1 cellular context compared by ENCODE assay signal in the genomic region with DNA sequence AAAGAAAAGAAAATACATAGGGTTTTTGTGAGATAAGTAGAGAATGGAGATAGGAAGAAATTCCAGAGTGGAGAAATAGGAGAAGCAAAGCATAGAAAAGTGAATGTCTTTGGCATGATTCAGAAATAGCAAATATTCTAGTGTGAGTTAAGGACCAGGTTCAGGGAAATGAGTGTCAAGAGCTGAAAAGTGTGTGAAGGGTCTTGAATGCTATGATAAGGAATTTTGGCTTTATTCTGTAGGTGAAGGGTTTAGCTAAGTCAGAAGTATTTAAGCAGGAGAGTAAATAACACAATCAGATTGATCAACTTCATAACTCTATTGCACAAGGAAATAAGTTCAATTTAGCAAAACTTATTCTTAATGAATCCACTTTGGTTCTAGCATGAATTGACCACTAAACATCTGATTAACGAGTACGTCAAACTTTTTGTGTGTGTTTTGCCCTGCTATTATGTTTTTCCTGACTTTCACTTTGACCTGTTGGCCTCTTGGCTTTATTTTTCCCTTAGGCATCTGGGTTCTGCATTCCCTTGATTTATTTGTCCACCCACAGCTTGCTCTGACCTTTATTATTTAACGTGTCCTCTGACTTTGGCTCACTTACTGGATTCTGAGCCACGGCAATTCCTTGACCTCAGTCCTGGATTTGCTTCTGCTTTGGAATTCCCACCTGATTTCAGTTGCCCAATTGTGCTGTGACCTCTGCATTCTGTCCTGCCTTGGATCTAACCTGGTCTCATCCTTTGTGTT.
TF ChIP-seq lines count a peak whose summit lies in the region.

No MANE protein-coding gene starts in this region.

TF ChIP-seq in HCT116, 20 proteins besides CTCF, POLR2A, EP300 and RAD21:
- TF ChIP-seq CEBPB (IDR thresholded peaks at IDR 0.05; ENCODE audit: low read depth) (no peak), YY1 (IDR thresholded peaks at IDR 0.05; ENCODE audit: extremely low read depth, insufficient replicate concordance, low read depth, low read length) (no peak), JUND (IDR thresholded peaks at IDR 0.05) (no peak), ELF1 (IDR thresholded peaks at IDR 0.05; ENCODE audit: borderline replicate concordance, low read depth) (no peak), ZFX (IDR thresholded peaks at IDR 0.05) (no peak), SRF (IDR thresholded peaks at IDR 0.05; ENCODE audit: low read depth) (no peak), TCF7L2 (IDR thresholded peaks at IDR 0.05; ENCODE audit: borderline replicate concordance, extremely low read depth, insufficient read depth, insufficient read length) (no peak), EZH2phosphoT487 (IDR thresholded peaks at IDR 0.05; ENCODE audit: borderline replicate concordance) (no peak), SIN3A (IDR thresholded peaks at IDR 0.05; ENCODE audit: low read depth) (no peak), SP1 (IDR thresholded peaks at IDR 0.05; ENCODE audit: low read depth) (no peak), POLR2AphosphoS5 (IDR thresholded peaks at IDR 0.05; ENCODE audit: low read depth, low read length) (no peak), EZH2 (IDR thresholded peaks at IDR 0.05) (no peak), EGR1 (IDR thresholded peaks at IDR 0.05; ENCODE audit: low read depth) (no peak), FOSL1 (IDR thresholded peaks at IDR 0.05; ENCODE audit: low read depth) (no peak), ZNF274 (IDR thresholded peaks at IDR 0.05; ENCODE audit: low read depth, low read length) (no peak), CBX3 (IDR thresholded peaks at IDR 0.05; ENCODE audit: low read depth) (no peak)
- TF ChIP-seq, protein P1, sequence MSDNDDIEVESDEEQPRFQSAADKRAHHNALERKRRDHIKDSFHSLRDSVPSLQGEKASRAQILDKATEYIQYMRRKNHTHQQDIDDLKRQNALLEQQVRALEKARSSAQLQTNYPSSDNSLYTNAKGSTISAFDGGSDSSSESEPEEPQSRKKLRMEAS (IDR thresholded peaks at IDR 0.05): no peak
- TF ChIP-seq, protein P2, sequence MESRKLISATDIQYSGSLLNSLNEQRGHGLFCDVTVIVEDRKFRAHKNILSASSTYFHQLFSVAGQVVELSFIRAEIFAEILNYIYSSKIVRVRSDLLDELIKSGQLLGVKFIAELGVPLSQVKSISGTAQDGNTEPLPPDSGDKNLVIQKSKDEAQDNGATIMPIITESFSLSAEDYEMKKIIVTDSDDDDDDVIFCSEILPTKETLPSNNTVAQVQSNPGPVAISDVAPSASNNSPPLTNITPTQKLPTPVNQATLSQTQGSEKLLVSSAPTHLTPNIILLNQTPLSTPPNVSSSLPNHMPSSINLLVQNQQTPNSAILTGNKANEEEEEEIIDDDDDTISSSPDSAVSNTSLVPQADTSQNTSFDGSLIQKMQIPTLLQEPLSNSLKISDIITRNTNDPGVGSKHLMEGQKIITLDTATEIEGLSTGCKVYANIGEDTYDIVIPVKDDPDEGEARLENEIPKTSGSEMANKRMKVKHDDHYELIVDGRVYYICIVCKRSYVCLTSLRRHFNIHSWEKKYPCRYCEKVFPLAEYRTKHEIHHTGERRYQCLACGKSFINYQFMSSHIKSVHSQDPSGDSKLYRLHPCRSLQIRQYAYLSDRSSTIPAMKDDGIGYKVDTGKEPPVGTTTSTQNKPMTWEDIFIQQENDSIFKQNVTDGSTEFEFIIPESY (IDR thresholded peaks at IDR 0.05; ENCODE audit: extremely low read depth, insufficient replicate concordance, low read length): no peak
- TF ChIP-seq, protein P3, sequence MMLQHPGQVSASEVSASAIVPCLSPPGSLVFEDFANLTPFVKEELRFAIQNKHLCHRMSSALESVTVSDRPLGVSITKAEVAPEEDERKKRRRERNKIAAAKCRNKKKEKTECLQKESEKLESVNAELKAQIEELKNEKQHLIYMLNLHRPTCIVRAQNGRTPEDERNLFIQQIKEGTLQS (IDR thresholded peaks at IDR 0.05): no peak
- TF ChIP-seq, protein P4, sequence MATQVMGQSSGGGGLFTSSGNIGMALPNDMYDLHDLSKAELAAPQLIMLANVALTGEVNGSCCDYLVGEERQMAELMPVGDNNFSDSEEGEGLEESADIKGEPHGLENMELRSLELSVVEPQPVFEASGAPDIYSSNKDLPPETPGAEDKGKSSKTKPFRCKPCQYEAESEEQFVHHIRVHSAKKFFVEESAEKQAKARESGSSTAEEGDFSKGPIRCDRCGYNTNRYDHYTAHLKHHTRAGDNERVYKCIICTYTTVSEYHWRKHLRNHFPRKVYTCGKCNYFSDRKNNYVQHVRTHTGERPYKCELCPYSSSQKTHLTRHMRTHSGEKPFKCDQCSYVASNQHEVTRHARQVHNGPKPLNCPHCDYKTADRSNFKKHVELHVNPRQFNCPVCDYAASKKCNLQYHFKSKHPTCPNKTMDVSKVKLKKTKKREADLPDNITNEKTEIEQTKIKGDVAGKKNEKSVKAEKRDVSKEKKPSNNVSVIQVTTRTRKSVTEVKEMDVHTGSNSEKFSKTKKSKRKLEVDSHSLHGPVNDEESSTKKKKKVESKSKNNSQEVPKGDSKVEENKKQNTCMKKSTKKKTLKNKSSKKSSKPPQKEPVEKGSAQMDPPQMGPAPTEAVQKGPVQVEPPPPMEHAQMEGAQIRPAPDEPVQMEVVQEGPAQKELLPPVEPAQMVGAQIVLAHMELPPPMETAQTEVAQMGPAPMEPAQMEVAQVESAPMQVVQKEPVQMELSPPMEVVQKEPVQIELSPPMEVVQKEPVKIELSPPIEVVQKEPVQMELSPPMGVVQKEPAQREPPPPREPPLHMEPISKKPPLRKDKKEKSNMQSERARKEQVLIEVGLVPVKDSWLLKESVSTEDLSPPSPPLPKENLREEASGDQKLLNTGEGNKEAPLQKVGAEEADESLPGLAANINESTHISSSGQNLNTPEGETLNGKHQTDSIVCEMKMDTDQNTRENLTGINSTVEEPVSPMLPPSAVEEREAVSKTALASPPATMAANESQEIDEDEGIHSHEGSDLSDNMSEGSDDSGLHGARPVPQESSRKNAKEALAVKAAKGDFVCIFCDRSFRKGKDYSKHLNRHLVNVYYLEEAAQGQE (IDR thresholded peaks at IDR 0.05; ENCODE audit: low read depth): no peak
TF ChIP-seq in HCT116: peak in this region for 0.
